In the genomic region with DNA sequence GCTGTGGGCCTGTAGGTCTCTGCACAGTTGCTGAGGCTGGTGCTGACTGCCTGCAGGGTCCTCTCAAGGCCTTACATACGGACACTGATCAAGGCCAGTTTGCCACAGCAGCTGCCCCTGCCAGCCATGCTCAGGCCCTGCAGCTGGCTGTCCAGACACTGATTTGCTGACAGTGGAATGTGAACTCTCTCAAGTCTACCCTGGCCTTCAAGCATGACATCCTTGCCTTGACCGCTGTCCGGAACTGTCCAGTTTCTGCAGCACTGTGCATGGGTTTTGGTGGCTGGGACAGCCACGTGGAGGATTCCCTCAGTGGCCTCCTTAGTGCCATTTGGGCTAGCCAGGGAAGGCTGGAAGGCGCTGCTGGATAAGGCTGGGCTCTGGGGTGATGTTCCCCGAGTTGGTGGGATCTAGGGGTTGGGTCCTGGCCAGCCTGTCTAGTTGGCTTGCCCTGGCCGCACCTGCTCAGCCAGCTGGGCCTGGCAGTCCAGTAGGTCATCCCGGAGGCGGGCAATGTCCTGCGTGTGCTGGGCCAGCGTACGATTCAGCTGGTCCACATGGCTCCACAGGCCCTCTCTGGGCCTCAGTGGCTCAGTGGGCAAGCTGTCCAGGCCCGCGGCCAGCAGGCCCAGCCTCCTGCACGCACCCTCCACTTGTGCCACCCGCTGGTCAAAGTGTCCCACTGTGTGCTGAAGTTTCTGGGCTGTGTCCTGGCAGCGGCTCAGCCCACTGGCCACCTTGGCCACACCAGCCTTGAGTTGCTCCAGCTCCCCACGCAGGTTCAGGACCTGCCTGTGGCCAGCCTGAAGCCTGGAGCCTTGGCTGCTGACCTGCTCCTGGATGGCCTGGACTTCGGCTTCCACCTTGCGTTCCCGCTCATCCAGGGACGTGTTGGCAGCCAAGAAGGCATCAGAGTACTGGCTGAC, we compare ENCODE assay signal across 25 cellular contexts. TPM values are rescaled to one million over a fixed set of nuclear protein-coding genes. Genes with fewer than 3 reads are reported as not detected.
"Had no signal": no experiment of that assay in that cellular context is flagged by ENCODE, and none has a peak within 500 bp of the region (broad histone marks: within the 10 kb centered on the region; RNA-seq: fewer than 3 reads in every experiment).

No MANE protein-coding gene starts in this region.

- ATAC-seq: body of pancreas; stimulated activated naive CD8-positive, alpha-beta T cell treated with anti-CD3 and anti-CD28 coated beads, Interleukin-15, Interleukin-2, amounts not matched to agents 100 U/mL and 50 U/mL, for 24 hours had no signal

- H3K9ac ChIP-seq: neural progenitor cell had no signal

- H3K79me2 ChIP-seq: hepatocyte had no signal

- H3K4me1 ChIP-seq: colonic mucosa, neural progenitor cell, pancreas had no signal

- H3K4me3 ChIP-seq: body of pancreas, colonic mucosa, esophagus squamous epithelium, hepatocyte, lung, neural progenitor cell, pancreas, skin epidermis, transverse colon had no signal

- H3K27ac ChIP-seq: body of pancreas, colonic mucosa, esophagus squamous epithelium, hepatocyte, neural progenitor cell, pancreas, skin epidermis, transverse colon had no signal

- H3K36me3 ChIP-seq: colonic mucosa, neural progenitor cell had no signal

- H3K4me2 ChIP-seq: hepatocyte, neural progenitor cell had no signal

- H3K9me3 ChIP-seq: body of pancreas, colonic mucosa, esophagus squamous epithelium, pancreas, transverse colon had no signal

- DNase-seq: activated CD4-positive, CD25-positive, alpha-beta regulatory T cell treated with anti-CD3 and anti-CD28 coated beads, Interleukin-2, amount 50 U/mL, for 72 hours; activated naive CD8-positive, alpha-beta T cell treated with anti-CD3 and anti-CD28 coated beads for 36 hours; amygdala; body of pancreas; central memory CD4-positive, alpha-beta T cell; colonic mucosa; effector CD4-positive, alpha-beta T cell; esophagus squamous epithelium; midbrain; naive B cell; pancreas; stimulated activated CD4-positive, alpha-beta T cell treated with anti-CD3 and anti-CD28 coated beads, Interleukin-4, amount 100 ng/mL, for 24 hours; stimulated activated naive CD8-positive, alpha-beta T cell treated with anti-CD3 and anti-CD28 coated beads, Interleukin-15, Interleukin-2, amounts not matched to agents 100 U/mL and 50 U/mL, for 24 hours; T-helper 1 cell; T1000; transverse colon had no signal

- H2AFZ ChIP-seq: hepatocyte, neural progenitor cell had no signal

RNA-seq across cellular contexts. Expression of a gene that starts 5.5 kb away (rescaled TPM):
- total RNA-seq: activated CD8-positive, alpha-beta memory T cell treated with anti-CD3 and anti-CD28 coated beads for 36 hours; activated naive CD8-positive, alpha-beta T cell treated with anti-CD3 and anti-CD28 coated beads for 36 hours; endothelial cell of umbilical vein; fibroblast of villous mesenchyme; renal cortical epithelial cell had no signal
- polyA plus RNA-seq: keratinocyte had no signal
